ENCODE assay signal across 1 cellular context in genomic region chr17:45366691-45367090, GRCh38.
TF ChIP-seq lines count a peak whose summit lies in the region.

No MANE protein-coding gene starts in this region.

TF ChIP-seq in IMR-90, 13 proteins besides CTCF, POLR2A, EP300 and RAD21:
- TF ChIP-seq NFE2L2 (IDR thresholded peaks at IDR 0.05; ENCODE audit: low read depth, low read length) = no peak
- no peak for TF ChIP-seq RCOR1 (IDR thresholded peaks at IDR 0.05; ENCODE audit: insufficient replicate concordance, low read length)
- TF ChIP-seq CEBPB (IDR thresholded peaks at IDR 0.05; ENCODE audit: low read depth, low read length) = no peak
- no peak for TF ChIP-seq SMC3 (IDR thresholded peaks at IDR 0.05; ENCODE audit: low read depth, low read length)
- no peak for TF ChIP-seq MAZ (IDR thresholded peaks at IDR 0.05; ENCODE audit: borderline replicate concordance, low read depth, low read length)
- no peak for TF ChIP-seq ELK1 (IDR thresholded peaks at IDR 0.05; ENCODE audit: borderline replicate concordance, low read depth, low read length)
- TF ChIP-seq MAFK (IDR thresholded peaks at IDR 0.05; ENCODE audit: low read depth, low read length) = no peak
- TF ChIP-seq FOS (IDR thresholded peaks at IDR 0.05; ENCODE audit: low read depth, low read length) = no peak
- TF ChIP-seq MXI1 (IDR thresholded peaks at IDR 0.05; ENCODE audit: borderline replicate concordance, low read depth, low read length) = no peak
- TF ChIP-seq, protein P1, sequence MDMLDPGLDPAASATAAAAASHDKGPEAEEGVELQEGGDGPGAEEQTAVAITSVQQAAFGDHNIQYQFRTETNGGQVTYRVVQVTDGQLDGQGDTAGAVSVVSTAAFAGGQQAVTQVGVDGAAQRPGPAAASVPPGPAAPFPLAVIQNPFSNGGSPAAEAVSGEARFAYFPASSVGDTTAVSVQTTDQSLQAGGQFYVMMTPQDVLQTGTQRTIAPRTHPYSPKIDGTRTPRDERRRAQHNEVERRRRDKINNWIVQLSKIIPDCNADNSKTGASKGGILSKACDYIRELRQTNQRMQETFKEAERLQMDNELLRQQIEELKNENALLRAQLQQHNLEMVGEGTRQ (IDR thresholded peaks at IDR 0.05; ENCODE audit: low read depth, low read length) = no peak
- TF ChIP-seq BHLHE40 (IDR thresholded peaks at IDR 0.05; ENCODE audit: low read depth, low read length) = no peak
- no peak for TF ChIP-seq RFX5 (IDR thresholded peaks at IDR 0.05; ENCODE audit: low read depth, low read length)
- TF ChIP-seq CHD1 (IDR thresholded peaks at IDR 0.05; ENCODE audit: low read depth, low read length) = no peak
